2 cellular contexts compared by ENCODE assay signal in genomic region chr4:138256608-138257007, GRCh38.
TF ChIP-seq lines count a peak whose summit lies in the region.

No MANE protein-coding gene starts in this region.

TF ChIP-seq in IMR-90, 13 proteins besides CTCF, POLR2A, EP300 and RAD21:
- TF ChIP-seq MAZ (IDR thresholded peaks at IDR 0.05; ENCODE audit: borderline replicate concordance, low read depth, low read length) = no peak
- no peak for TF ChIP-seq NFE2L2 (IDR thresholded peaks at IDR 0.05; ENCODE audit: low read depth, low read length)
- no peak for TF ChIP-seq BHLHE40 (IDR thresholded peaks at IDR 0.05; ENCODE audit: low read depth, low read length)
- no peak for TF ChIP-seq SMC3 (IDR thresholded peaks at IDR 0.05; ENCODE audit: low read depth, low read length)
- TF ChIP-seq USF2 (IDR thresholded peaks at IDR 0.05; ENCODE audit: low read depth, low read length) = no peak
- no peak for TF ChIP-seq MXI1 (IDR thresholded peaks at IDR 0.05; ENCODE audit: borderline replicate concordance, low read depth, low read length)
- no peak for TF ChIP-seq RFX5 (IDR thresholded peaks at IDR 0.05; ENCODE audit: low read depth, low read length)
- no peak for TF ChIP-seq FOS (IDR thresholded peaks at IDR 0.05; ENCODE audit: low read depth, low read length)
- no peak for TF ChIP-seq MAFK (IDR thresholded peaks at IDR 0.05; ENCODE audit: low read depth, low read length)
- TF ChIP-seq ELK1 (IDR thresholded peaks at IDR 0.05; ENCODE audit: borderline replicate concordance, low read depth, low read length) = no peak
- no peak for TF ChIP-seq CHD1 (IDR thresholded peaks at IDR 0.05; ENCODE audit: low read depth, low read length)
- TF ChIP-seq RCOR1 (IDR thresholded peaks at IDR 0.05; ENCODE audit: insufficient replicate concordance, low read length) = no peak

TF ChIP-seq in GM12878, 131 proteins besides CTCF, POLR2A, EP300 and RAD21:
- TF ChIP-seq NR2C1 (IDR thresholded peaks at IDR 0.05) = no peak
- TF ChIP-seq RB1 (IDR thresholded peaks at IDR 0.05; ENCODE audit: borderline replicate concordance) = no peak
- TF ChIP-seq ZBTB33 (IDR thresholded peaks at IDR 0.05) = no peak
